Comparison of ENCODE assay signal across 23 cellular contexts in genomic region chr7:159094919-159095915, GRCh38. TPM values are rescaled to one million over a fixed set of nuclear protein-coding genes. Genes with fewer than 3 reads are reported as not detected.
DNase-seq lines count a peak whose midpoint lies in the region; ATAC-seq lines count a peak whose summit lies in the region.
"Had no signal": no experiment of that assay in that cellular context is flagged by ENCODE, and none has a peak within 500 bp of the region (broad histone marks: within the 10 kb centered on the region; RNA-seq: fewer than 3 reads in every experiment).

No MANE protein-coding gene starts in this region.

- peak overlapping the region; percentile 90 for H3K4me2 ChIP-seq in BLaER1
- H3K4me2 ChIP-seq: neural progenitor cell had no signal

- peaks cover 8% of the 10 kb centered on the region; the same call in 1 of the 2 replicates for H3K27me3 ChIP-seq in BLaER1
- H3K27me3 ChIP-seq in skeletal muscle tissue (ENCODE audit: control insufficient read depth in 3 of 3, insufficient read depth in 3 of 3, low read length in 3 of 3) = no peaks in the 10 kb centered on the region
- H3K27me3 ChIP-seq: neural progenitor cell had no signal

- DNase-seq in left ventricle myocardium superior (peak; percentile 53), T-helper 1 cell (no peak)
- DNase-seq in activated CD4-positive, alpha-beta T cell treated with anti-CD3 and anti-CD28 coated beads, Interleukin-2, amount 50 U/mL, for 48 hours = no peak
- DNase-seq: ACHN; activated CD4-positive, alpha-beta T cell treated with anti-CD3 and anti-CD28 coated beads for 1 hour; activated CD8-positive, alpha-beta T cell treated with anti-CD3 and anti-CD28 coated beads, Interleukin-2, amount 10 ng/mL, durations not matched to agents 7 days and 5 days; activated naive CD4-positive, alpha-beta T cell; activated T-cell treated with anti-CD3 and anti-CD28 coated beads, Interleukin-2, amount 50 U/mL, for 48 hours; GDM1; HCEC 1CT; NCI-H1092 treated with DMSO at 0.1 percent for 48 hours; NCI-H1930; NCI-H526; stimulated activated naive CD4-positive, alpha-beta T cell treated with Interleukin-2 at 50 U/mL for 16 hours had no signal

- H4K20me1 ChIP-seq in BLaER1 = no peaks in the 10 kb centered on the region

- H3K27ac ChIP-seq in BLaER1 (peak overlapping the region; percentile 85), KOPT-K1 (ENCODE audit: low read depth, low read length, poor library complexity, severe bottlenecking) (peak overlapping the region; percentile 37), skeletal muscle tissue (ENCODE audit: low read depth, low read length) (peak overlapping the region; percentile 100)
- H3K27ac ChIP-seq: neural progenitor cell had no signal

- H3K9me3 ChIP-seq in BLaER1 (no peaks in the 10 kb centered on the region), KOPT-K1 (ENCODE audit: insufficient read depth, low read length, poor library complexity, severe bottlenecking) (no peaks in the 10 kb centered on the region), skeletal muscle tissue (ENCODE audit: control insufficient read depth in 3 of 3, low read length in 3 of 3) (no peaks in the 10 kb centered on the region)
- H3K9me3 ChIP-seq: Caco-2 had no signal

- no peaks in the 10 kb centered on the region for H3K36me3 ChIP-seq in BLaER1
- peaks cover 94% of the 10 kb centered on the region for H3K36me3 ChIP-seq in KOPT-K1 (ENCODE audit: insufficient read depth, low read length)
- H3K36me3 ChIP-seq in skeletal muscle tissue (ENCODE audit: control insufficient read depth in 3 of 3, insufficient read depth in 3 of 3, low read length in 3 of 3) = no peaks in the 10 kb centered on the region
- H3K36me3 ChIP-seq: neural progenitor cell had no signal

- H3K4me3 ChIP-seq in BLaER1 (no peak overlapping the region), skeletal muscle tissue (ENCODE audit: low read length in 3 of 3) (peak overlapping the region; percentile 35 to 78 (median 71))
- H3K4me3 ChIP-seq: neural progenitor cell had no signal

- intact Hi-C loops in left ventricle myocardium superior (cut with micrococcal nuclease) = no loop called here

- ATAC-seq in left ventricle myocardium superior = peak; percentile 10
- no peak for ATAC-seq in GM21529 (IDR thresholded peaks at IDR 0.05; ENCODE audit: unreplicated experiment)
- ATAC-seq in GM18907 (IDR thresholded peaks at IDR 0.05; ENCODE audit: unreplicated experiment) = no peak
- ATAC-seq: activated CD8-positive, alpha-beta T cell treated with anti-CD3 and anti-CD28 coated beads, Interleukin-2, amount 10 ng/mL, durations not matched to agents 7 days and 5 days had no signal

- H3K9ac ChIP-seq in BLaER1 (peak overlapping the region; percentile 65), skeletal muscle tissue (ENCODE audit: low read depth in 1 of 3, low read length in 3 of 3) (peak overlapping the region; percentile 68 to 88 (median 80))
- H3K9ac ChIP-seq: neural progenitor cell had no signal

- H3K4me1 ChIP-seq in BLaER1 (peaks cover 90% of the 10 kb centered on the region), skeletal muscle tissue (ENCODE audit: control insufficient read depth in 3 of 3, insufficient read depth in 3 of 3, low read length in 3 of 3) (peaks cover 51 to 61% (median 56%) of the 10 kb centered on the region in 3 donors)
- H3K4me1 ChIP-seq: Caco-2, neural progenitor cell had no signal

RNA-seq across cellular contexts. Expression of gene VIPR2, which starts 49.5 kb away (rescaled TPM):
- 21.3 TPM for total RNA-seq in left ventricle myocardium superior
- 6.3 TPM for total RNA-seq in skeletal muscle tissue
- total RNA-seq: activated CD8-positive, alpha-beta T cell treated with anti-CD3 and anti-CD28 coated beads, Interleukin-2, amount 10 ng/mL, durations not matched to agents 7 days and 5 days; Caco-2; epithelial cell of proximal tubule; SK-MEL-5 had no signal

Comparison
In these comparisons a context has a peak if more than half of its experiments do, and no peak if none do; other contexts are left out.
1. H3K27ac ChIP-seq: peak in every context shown above with its lines; median percentile 100 in skeletal muscle tissue; 85 in BLaER1; 37 in KOPT-K1.